Comparison of ENCODE assay signal across 1 cellular context in the genomic region with DNA sequence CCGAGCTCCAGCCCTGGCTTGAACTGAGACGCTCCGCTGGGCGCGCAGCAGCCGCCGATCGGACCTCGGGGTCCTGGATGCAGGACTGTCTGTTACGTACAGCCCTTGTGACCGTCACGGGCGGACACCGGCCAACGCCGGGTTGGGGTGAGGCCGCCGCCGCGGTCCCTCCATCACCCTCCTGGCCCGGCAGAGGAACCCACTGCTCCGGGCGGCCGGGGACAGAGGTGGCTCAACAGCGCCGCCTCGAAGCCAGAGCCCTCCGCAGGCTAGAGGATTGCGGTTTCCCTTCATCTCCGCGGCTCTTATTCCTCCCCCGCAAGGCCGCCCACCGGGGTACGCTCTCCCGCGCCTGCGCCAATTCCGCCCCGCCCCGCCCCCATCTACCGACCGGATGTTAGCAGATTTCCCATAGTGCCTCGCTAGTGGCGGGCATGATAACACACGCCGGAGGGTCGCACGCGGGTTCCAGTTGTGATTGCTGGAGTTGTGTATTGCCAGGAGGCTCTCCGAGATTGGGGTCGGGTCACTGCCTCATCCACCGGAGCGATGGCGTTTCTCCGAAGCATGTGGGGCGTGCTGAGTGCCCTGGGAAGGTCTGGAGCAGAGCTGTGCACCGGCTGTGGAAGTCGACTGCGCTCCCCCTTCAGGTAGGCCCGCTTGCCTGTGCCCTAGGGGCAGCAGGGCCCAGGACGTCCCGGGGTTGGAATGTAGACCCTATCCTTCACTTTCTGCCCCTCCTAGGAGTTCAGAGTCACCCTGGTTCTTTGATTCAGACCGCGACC.
TF ChIP-seq lines count a peak whose summit lies in the region.

Gene TFAM (plus strand): TSS at position 412 of the 785 bp plus-strand sequence. CDS start 138 bp downstream, at position 550.

TF ChIP-seq in HepG2, 621 proteins besides CTCF, POLR2A, EP300 and RAD21 (continued from another document and continues in another):
- peak; percentile 85; the same call in 1 of the 2 replicates for TF ChIP-seq ZNF275 (CRISPR knock-in tag; IDR thresholded peaks at IDR 0.05; ENCODE audit: borderline replicate concordance)
- 0 out of 2 replicates have a peak, but pooled peaks have one; percentile 24 for TF ChIP-seq ZNF75D (CRISPR knock-in tag; IDR thresholded peaks at IDR 0.05; ENCODE audit: borderline replicate concordance)
- no peak for TF ChIP-seq NFIB (CRISPR knock-in tag; IDR thresholded peaks at IDR 0.05; ENCODE audit: borderline replicate concordance)
- TF ChIP-seq ZNF710 (CRISPR knock-in tag; IDR thresholded peaks at IDR 0.05; ENCODE audit: borderline replicate concordance), result peak; percentile 59; the same call in 1 of the 2 replicates
- TF ChIP-seq FOXC1 (CRISPR knock-in tag; IDR thresholded peaks at IDR 0.05; ENCODE audit: borderline replicate concordance), result peak; percentile 52; the same call in 1 of the 2 replicates
- TF ChIP-seq ZNF468 (CRISPR knock-in tag; IDR thresholded peaks at IDR 0.05), result no peak
- peak; percentile 98 for TF ChIP-seq ZNF44 (CRISPR knock-in tag; IDR thresholded peaks at IDR 0.05)
- TF ChIP-seq ZBTB42 (CRISPR knock-in tag; IDR thresholded peaks at IDR 0.05), result peak; percentile 49; the same call in 1 of the 2 replicates
- TF ChIP-seq CC2D1A (CRISPR knock-in tag; IDR thresholded peaks at IDR 0.05), result no peak
- TF ChIP-seq ZNF792 (CRISPR knock-in tag; IDR thresholded peaks at IDR 0.05), result peak; percentile 26; the same call in 1 of the 2 replicates
- TF ChIP-seq GTF3A (CRISPR knock-in tag; conservative IDR thresholded peaks at IDR 0.05), result no peak
- TF ChIP-seq MIXL1 (CRISPR knock-in tag; IDR thresholded peaks at IDR 0.05), result no peak
- TF ChIP-seq ZBTB20 (CRISPR knock-in tag; IDR thresholded peaks at IDR 0.05; ENCODE audit: borderline replicate concordance, low read depth), result no peak
- peak; percentile 92 for TF ChIP-seq NFKB2 (CRISPR knock-in tag; IDR thresholded peaks at IDR 0.05; ENCODE audit: borderline replicate concordance)
- peak; percentile 2; the same call in 1 of the 2 replicates for TF ChIP-seq BHLHE40 (IDR thresholded peaks at IDR 0.05; ENCODE audit: low read length)
- TF ChIP-seq PATZ1 (CRISPR knock-in tag; IDR thresholded peaks at IDR 0.05), result peak; percentile 52; the same call in 1 of the 2 replicates
- peak; percentile 86; the same call in 1 of the 2 replicates for TF ChIP-seq CBFB (CRISPR knock-in tag; IDR thresholded peaks at IDR 0.05)
- TF ChIP-seq ZNF780A (CRISPR knock-in tag; IDR thresholded peaks at IDR 0.05), result peak; percentile 89
- 0 out of 2 replicates have a peak, but pooled peaks have one; percentile 3 for TF ChIP-seq HDAC2 (CRISPR knock-in tag; IDR thresholded peaks at IDR 0.05)
- peak; percentile 58 for TF ChIP-seq NAIF1 (CRISPR knock-in tag; IDR thresholded peaks at IDR 0.05; ENCODE audit: borderline replicate concordance)
- TF ChIP-seq, protein P1, sequence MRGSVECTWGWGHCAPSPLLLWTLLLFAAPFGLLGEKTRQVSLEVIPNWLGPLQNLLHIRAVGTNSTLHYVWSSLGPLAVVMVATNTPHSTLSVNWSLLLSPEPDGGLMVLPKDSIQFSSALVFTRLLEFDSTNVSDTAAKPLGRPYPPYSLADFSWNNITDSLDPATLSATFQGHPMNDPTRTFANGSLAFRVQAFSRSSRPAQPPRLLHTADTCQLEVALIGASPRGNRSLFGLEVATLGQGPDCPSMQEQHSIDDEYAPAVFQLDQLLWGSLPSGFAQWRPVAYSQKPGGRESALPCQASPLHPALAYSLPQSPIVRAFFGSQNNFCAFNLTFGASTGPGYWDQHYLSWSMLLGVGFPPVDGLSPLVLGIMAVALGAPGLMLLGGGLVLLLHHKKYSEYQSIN (CRISPR knock-in tag; IDR thresholded peaks at IDR 0.05; ENCODE audit: borderline replicate concordance), result no peak
- peak; percentile 70; the same call in 1 of the 2 replicates for TF ChIP-seq ZNF292 (CRISPR knock-in tag; IDR thresholded peaks at IDR 0.05; ENCODE audit: borderline replicate concordance, low read depth)
- TF ChIP-seq MIER3 (CRISPR knock-in tag; IDR thresholded peaks at IDR 0.05; ENCODE audit: borderline replicate concordance), result no peak
- TF ChIP-seq GLI4 (CRISPR knock-in tag; IDR thresholded peaks at IDR 0.05; ENCODE audit: borderline replicate concordance), result peak; percentile 73; the same call in 1 of the 2 replicates
- 0 out of 2 replicates have a peak, but pooled peaks have one; percentile 21 for TF ChIP-seq MEIS1 (CRISPR knock-in tag; IDR thresholded peaks at IDR 0.05; ENCODE audit: borderline replicate concordance)
- peak; percentile 96 for TF ChIP-seq GABPB1 (CRISPR knock-in tag; IDR thresholded peaks at IDR 0.05)
- TF ChIP-seq, protein P2, sequence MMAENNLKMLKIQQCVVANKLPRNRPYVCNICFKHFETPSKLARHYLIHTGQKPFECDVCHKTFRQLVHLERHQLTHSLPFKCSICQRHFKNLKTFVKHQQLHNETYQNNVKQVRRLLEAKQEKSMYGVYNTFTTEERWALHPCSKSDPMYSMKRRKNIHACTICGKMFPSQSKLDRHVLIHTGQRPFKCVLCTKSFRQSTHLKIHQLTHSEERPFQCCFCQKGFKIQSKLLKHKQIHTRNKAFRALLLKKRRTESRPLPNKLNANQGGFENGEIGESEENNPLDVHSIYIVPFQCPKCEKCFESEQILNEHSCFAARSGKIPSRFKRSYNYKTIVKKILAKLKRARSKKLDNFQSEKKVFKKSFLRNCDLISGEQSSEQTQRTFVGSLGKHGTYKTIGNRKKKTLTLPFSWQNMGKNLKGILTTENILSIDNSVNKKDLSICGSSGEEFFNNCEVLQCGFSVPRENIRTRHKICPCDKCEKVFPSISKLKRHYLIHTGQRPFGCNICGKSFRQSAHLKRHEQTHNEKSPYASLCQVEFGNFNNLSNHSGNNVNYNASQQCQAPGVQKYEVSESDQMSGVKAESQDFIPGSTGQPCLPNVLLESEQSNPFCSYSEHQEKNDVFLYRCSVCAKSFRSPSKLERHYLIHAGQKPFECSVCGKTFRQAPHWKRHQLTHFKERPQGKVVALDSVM (CRISPR knock-in tag; IDR thresholded peaks at IDR 0.05), result peak; percentile 50
- peak; percentile 19; the same call in 1 of the 2 replicates for TF ChIP-seq PPARG (CRISPR knock-in tag; conservative IDR thresholded peaks at IDR 0.05)
- TF ChIP-seq, protein P3, sequence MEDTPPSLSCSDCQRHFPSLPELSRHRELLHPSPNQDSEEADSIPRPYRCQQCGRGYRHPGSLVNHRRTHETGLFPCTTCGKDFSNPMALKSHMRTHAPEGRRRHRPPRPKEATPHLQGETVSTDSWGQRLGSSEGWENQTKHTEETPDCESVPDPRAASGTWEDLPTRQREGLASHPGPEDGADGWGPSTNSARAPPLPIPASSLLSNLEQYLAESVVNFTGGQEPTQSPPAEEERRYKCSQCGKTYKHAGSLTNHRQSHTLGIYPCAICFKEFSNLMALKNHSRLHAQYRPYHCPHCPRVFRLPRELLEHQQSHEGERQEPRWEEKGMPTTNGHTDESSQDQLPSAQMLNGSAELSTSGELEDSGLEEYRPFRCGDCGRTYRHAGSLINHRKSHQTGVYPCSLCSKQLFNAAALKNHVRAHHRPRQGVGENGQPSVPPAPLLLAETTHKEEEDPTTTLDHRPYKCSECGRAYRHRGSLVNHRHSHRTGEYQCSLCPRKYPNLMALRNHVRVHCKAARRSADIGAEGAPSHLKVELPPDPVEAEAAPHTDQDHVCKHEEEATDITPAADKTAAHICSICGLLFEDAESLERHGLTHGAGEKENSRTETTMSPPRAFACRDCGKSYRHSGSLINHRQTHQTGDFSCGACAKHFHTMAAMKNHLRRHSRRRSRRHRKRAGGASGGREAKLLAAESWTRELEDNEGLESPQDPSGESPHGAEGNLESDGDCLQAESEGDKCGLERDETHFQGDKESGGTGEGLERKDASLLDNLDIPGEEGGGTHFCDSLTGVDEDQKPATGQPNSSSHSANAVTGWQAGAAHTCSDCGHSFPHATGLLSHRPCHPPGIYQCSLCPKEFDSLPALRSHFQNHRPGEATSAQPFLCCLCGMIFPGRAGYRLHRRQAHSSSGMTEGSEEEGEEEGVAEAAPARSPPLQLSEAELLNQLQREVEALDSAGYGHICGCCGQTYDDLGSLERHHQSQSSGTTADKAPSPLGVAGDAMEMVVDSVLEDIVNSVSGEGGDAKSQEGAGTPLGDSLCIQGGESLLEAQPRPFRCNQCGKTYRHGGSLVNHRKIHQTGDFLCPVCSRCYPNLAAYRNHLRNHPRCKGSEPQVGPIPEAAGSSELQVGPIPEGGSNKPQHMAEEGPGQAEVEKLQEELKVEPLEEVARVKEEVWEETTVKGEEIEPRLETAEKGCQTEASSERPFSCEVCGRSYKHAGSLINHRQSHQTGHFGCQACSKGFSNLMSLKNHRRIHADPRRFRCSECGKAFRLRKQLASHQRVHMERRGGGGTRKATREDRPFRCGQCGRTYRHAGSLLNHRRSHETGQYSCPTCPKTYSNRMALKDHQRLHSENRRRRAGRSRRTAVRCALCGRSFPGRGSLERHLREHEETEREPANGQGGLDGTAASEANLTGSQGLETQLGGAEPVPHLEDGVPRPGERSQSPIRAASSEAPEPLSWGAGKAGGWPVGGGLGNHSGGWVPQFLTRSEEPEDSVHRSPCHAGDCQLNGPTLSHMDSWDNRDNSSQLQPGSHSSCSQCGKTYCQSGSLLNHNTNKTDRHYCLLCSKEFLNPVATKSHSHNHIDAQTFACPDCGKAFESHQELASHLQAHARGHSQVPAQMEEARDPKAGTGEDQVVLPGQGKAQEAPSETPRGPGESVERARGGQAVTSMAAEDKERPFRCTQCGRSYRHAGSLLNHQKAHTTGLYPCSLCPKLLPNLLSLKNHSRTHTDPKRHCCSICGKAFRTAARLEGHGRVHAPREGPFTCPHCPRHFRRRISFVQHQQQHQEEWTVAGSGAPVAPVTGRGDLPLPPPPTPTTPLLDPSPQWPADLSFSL (CRISPR knock-in tag; IDR thresholded peaks at IDR 0.05), result 0 out of 2 replicates have a peak, but pooled peaks have one; percentile 44
- peak; percentile 52; the same call in 1 of the 2 replicates for TF ChIP-seq NFIC (IDR thresholded peaks at IDR 0.05; ENCODE audit: low read length)
- TF ChIP-seq ZNF781 (CRISPR knock-in tag; IDR thresholded peaks at IDR 0.05; ENCODE audit: borderline replicate concordance, not compliant biosample characterization), result peak; percentile 79
- TF ChIP-seq, protein P4, sequence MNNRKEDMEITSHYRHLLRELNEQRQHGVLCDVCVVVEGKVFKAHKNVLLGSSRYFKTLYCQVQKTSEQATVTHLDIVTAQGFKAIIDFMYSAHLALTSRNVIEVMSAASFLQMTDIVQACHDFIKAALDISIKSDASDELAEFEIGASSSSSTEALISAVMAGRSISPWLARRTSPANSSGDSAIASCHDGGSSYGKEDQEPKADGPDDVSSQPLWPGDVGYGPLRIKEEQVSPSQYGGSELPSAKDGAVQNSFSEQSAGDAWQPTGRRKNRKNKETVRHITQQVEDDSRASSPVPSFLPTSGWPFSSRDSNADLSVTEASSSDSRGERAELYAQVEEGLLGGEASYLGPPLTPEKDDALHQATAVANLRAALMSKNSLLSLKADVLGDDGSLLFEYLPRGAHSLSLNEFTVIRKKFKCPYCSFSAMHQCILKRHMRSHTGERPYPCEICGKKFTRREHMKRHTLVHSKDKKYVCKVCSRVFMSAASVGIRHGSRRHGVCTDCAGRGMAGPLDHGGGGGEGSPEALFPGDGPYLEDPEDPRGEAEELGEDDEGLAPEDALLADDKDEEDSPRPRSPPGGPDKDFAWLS (CRISPR knock-in tag; IDR thresholded peaks at IDR 0.05; ENCODE audit: borderline replicate concordance), result peak; percentile 78; the same call in 1 of the 2 replicates
- no peak for TF ChIP-seq XBP1 (CRISPR knock-in tag; IDR thresholded peaks at IDR 0.05)
- peak; percentile 18 for TF ChIP-seq DBP (CRISPR knock-in tag; IDR thresholded peaks at IDR 0.05; ENCODE audit: not compliant biosample characterization)
- TF ChIP-seq DMAP1 (CRISPR knock-in tag; IDR thresholded peaks at IDR 0.05), result peak; percentile 95
